Comparison of ENCODE assay signal across 10 cellular contexts in genomic region chrX:101057095-101057714, GRCh38. TPM values are rescaled to one million over a fixed set of nuclear protein-coding genes. Genes with fewer than 3 reads are reported as not detected.
DNase-seq lines count a peak whose midpoint lies in the region; ATAC-seq and TF ChIP-seq lines count a peak whose summit lies in the region.
"Had no signal": no experiment of that assay in that cellular context is flagged by ENCODE, and none has a peak within 500 bp of the region (broad histone marks: within the 10 kb centered on the region; RNA-seq: fewer than 3 reads in every experiment).

No MANE protein-coding gene starts in this region.

- H3K27me3 ChIP-seq in naive thymus-derived CD4-positive, alpha-beta T cell (ENCODE audit: control insufficient read depth in 2 of 2, insufficient read depth in 2 of 2, low read length in 2 of 2) = no peaks in the 10 kb centered on the region
- no peaks in the 10 kb centered on the region for H3K27me3 ChIP-seq in esophagus squamous epithelium

- intact Hi-C loops in naive thymus-derived CD4-positive, alpha-beta T cell (cut with micrococcal nuclease) = no loop called here
- intact Hi-C loops in esophagus squamous epithelium (cut with DNase I) = no loop called here

- no peaks in the 10 kb centered on the region for H3K4me1 ChIP-seq in naive thymus-derived CD4-positive, alpha-beta T cell (ENCODE audit: control insufficient read depth in 2 of 2, insufficient read depth in 2 of 2, low read length in 2 of 2)
- H3K4me1 ChIP-seq in esophagus squamous epithelium = peaks cover 0 to 3% (median 0%) of the 10 kb centered on the region in 3 donors

- POLR2A ChIA-PET in naive thymus-derived CD4-positive, alpha-beta T cell (lab: Charles Lee) = interaction anchor here (0.6 kb wide), 1 partner anchor 1600 kb away, joined by 3 read pairs; no protein-coding TSS in a partner anchor

- H3K27ac Mint-ChIP-seq in naive thymus-derived CD4-positive, alpha-beta T cell = peak overlapping the region in 1 of 9 donors; percentile 53

- H3K9me3 ChIP-seq in naive thymus-derived CD4-positive, alpha-beta T cell (ENCODE audit: control insufficient read depth in 2 of 3, low read length in 3 of 3) = no peaks in the 10 kb centered on the region
- H3K9me3 ChIP-seq in esophagus squamous epithelium = no peaks in the 10 kb centered on the region

- H3K4me3 ChIP-seq in naive thymus-derived CD4-positive, alpha-beta T cell (ENCODE audit: low read length) = no peak overlapping the region
- no peak overlapping the region for H3K4me3 ChIP-seq in esophagus squamous epithelium
- H3K4me3 ChIP-seq: SK-N-MC had no signal

- H3K27me3 Mint-ChIP-seq in naive thymus-derived CD4-positive, alpha-beta T cell = no peaks in the 10 kb centered on the region

- peak; percentile 20 to 35 for ATAC-seq in activated CD4-positive, CD25-positive, alpha-beta regulatory T cell treated with anti-CD3 and anti-CD28 coated beads, Interleukin-2, amount 50 U/mL, for 24 hours
- peak; percentile 56 for ATAC-seq in HG02943 (IDR thresholded peaks at IDR 0.05; ENCODE audit: low read depth, unreplicated experiment)
- peak; percentile 54 for ATAC-seq in naive thymus-derived CD4-positive, alpha-beta T cell

- peaks cover 0 to 10% (median 2%) of the 10 kb centered on the region in 7 donors for H3K4me1 Mint-ChIP-seq in naive thymus-derived CD4-positive, alpha-beta T cell

- no peaks in the 10 kb centered on the region for H3K36me3 ChIP-seq in naive thymus-derived CD4-positive, alpha-beta T cell (ENCODE audit: control insufficient read depth in 2 of 3, insufficient read depth in 3 of 3, low read length in 3 of 3)
- H3K36me3 ChIP-seq in esophagus squamous epithelium = no peaks in the 10 kb centered on the region

- 55% methylated on average over 3 of the region's 3 CpGs; no CpG with 5 or more reads in 1 of the 2 donors for WGBS in esophagus squamous epithelium, 2 donors

- H3K27ac ChIP-seq in naive thymus-derived CD4-positive, alpha-beta T cell (ENCODE audit: low read depth, low read length) = no peak overlapping the region
- H3K27ac ChIP-seq in esophagus squamous epithelium = no peak overlapping the region
- H3K27ac ChIP-seq: 22Rv1, SK-N-MC had no signal

- DNase-seq in activated CD4-positive, CD25-positive, alpha-beta regulatory T cell (lab: John Stamatoyannopoulos, UW) = no peak
- DNase-seq in RKO (ENCODE audit: low spot score) (peak; percentile 85), esophagus squamous epithelium (lab: John Stamatoyannopoulos, UW) (no peak), retina (no peak), inferior parietal cortex (ENCODE audit: extremely low spot score) (no peak)
- no peak for DNase-seq in naive thymus-derived CD4-positive, alpha-beta T cell

- TF ChIP-seq POLR2A in esophagus squamous epithelium (IDR thresholded peaks at IDR 0.05) = no peak

- H3K4me3 Mint-ChIP-seq in naive thymus-derived CD4-positive, alpha-beta T cell = peak overlapping the region in 1 of 10 donors; percentile 3

- TF ChIP-seq CTCF in esophagus squamous epithelium (IDR thresholded peaks at IDR 0.05) = no peak

- CTCF ChIA-PET in naive thymus-derived CD4-positive, alpha-beta T cell (lab: Charles Lee) = no interaction called here

- peaks cover 0 to 6% (median 0%) of the 10 kb centered on the region in 5 donors for H3K36me3 Mint-ChIP-seq in naive thymus-derived CD4-positive, alpha-beta T cell

- peaks cover 0 to 4% (median 0%) of the 10 kb centered on the region in 11 donors for H3K9me3 Mint-ChIP-seq in naive thymus-derived CD4-positive, alpha-beta T cell

RNA-seq across cellular contexts. Expression of gene TRMT2B, which starts 5.3 kb away (rescaled TPM):
- total RNA-seq in naive thymus-derived CD4-positive, alpha-beta T cell = 10 to 100 TPM; 25.5 to 51.1 (median 41.4) TPM
- polyA plus RNA-seq in naive thymus-derived CD4-positive, alpha-beta T cell = 10 to 100 TPM; 43.5 to 55.1 TPM
- total RNA-seq in esophagus squamous epithelium = 10 to 100 TPM; 10.5 to 21.0 (median 12.7) TPM

RNA-seq across cellular contexts. Expression of gene TMEM35A, which starts 21.5 kb away (rescaled TPM):
- not detected for total RNA-seq in naive thymus-derived CD4-positive, alpha-beta T cell
- polyA plus RNA-seq in naive thymus-derived CD4-positive, alpha-beta T cell = under 1 TPM in 1 of 2 donors, not detected in 1; 0.15 TPM
- total RNA-seq in esophagus squamous epithelium = 1 to 10 TPM in 2 of 4 donors, under 1 TPM in 1, not detected in 1; 0.42 to 2.7 (median 1.1) TPM

RNA-seq across cellular contexts. Expression of gene CENPI, which starts 40.8 kb away (rescaled TPM):
- total RNA-seq in naive thymus-derived CD4-positive, alpha-beta T cell = 10 to 100 TPM in 1 of 5 experiments, 1 to 10 TPM in 1, under 1 TPM in 3; 0.24 to 18.4 (median 0.88) TPM
- under 1 TPM in 1 of 2 donors, not detected in 1; 0.14 TPM for polyA plus RNA-seq in naive thymus-derived CD4-positive, alpha-beta T cell
- 1 to 10 TPM; 1.9 to 7.0 (median 3.7) TPM for total RNA-seq in esophagus squamous epithelium
